20 cellular contexts compared by ENCODE assay signal in the genomic region with DNA sequence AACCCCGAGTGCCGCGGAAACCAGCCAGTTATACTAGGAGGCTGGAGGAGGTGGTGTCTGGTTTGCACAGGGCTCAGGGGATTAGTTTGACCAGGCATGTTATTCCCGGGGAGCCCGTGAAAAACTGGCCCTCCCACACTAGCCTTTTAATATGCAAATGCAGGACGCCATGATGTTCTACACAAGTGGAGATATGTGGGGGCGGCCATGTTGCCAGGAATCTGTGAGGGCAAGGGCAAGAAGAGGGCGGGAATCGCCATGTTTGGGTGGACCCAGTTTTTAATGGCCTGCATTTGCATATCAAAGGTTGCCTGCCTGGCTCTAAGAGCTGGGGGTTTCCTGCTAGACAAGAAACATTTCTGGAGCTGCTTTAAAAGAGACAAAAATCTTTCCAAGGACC.
DNase-seq lines count a peak whose midpoint lies in the region; TF ChIP-seq lines count a peak whose summit lies in the region.
"Had no signal": no experiment of that assay in that cellular context is flagged by ENCODE, and none has a peak within 500 bp of the region (broad histone marks: within the 10 kb centered on the region; RNA-seq: fewer than 3 reads in every experiment).

No MANE protein-coding gene starts in this region.

- no peak overlapping the region for H3K27ac ChIP-seq in testis
- H3K27ac ChIP-seq: BLaER1, RWPE1 had no signal

- 0 out of 2 replicates have a peak overlapping the region, but pooled peaks have one; percentile 17 for H3K4me3 ChIP-seq in iPS-18c (ENCODE audit: insufficient read depth, low read depth, low read length)
- no peak overlapping the region for H3K4me3 ChIP-seq in testis
- H3K4me3 ChIP-seq: BLaER1 had no signal

- DNase-seq in NCI-H748 (lab: John Stamatoyannopoulos, UW; ENCODE audit: unreplicated experiment), result peak; percentile 46
- no peak for DNase-seq in NCI-H748 treated with DMSO at 0.1 percent for 48 hours (lab: John Stamatoyannopoulos, UW)
- peak; percentile 0 for DNase-seq in UCSD-AML1 (lab: John Stamatoyannopoulos, UW; ENCODE audit: unreplicated experiment)
- DNase-seq in testis, result peak; percentile 32
- DNase-seq in HUDEP-2 (lab: John Stamatoyannopoulos, UW; ENCODE audit: unreplicated experiment in 76 of 76), result no peak
- no peak for DNase-seq in activated CD8-positive, alpha-beta memory T cell treated with anti-CD3 and anti-CD28 coated beads, Interleukin-2, amount 50 U/mL, for 48 hours
- no peak for DNase-seq in NCI-H187 treated with DMSO at 0.1 percent for 48 hours (lab: John Stamatoyannopoulos, UW)
- DNase-seq: CD8-positive, alpha-beta T cell; DMS79; GDM1; GOT3; HFFc6; MV-4-11; NCI-H1417 treated with DMSO at 0.1 percent for 48 hours; NCI-H2107; NCI-H446; NCI-H69 had no signal

- H3K4me1 ChIP-seq in testis, result no peaks in the 10 kb centered on the region
- H3K4me1 ChIP-seq: BLaER1 had no signal

- no peak for TF ChIP-seq POLR2A in testis (IDR thresholded peaks at IDR 0.05)

- WGBS in testis, 2 donors, result 68 to 69% methylated on average over 8 to 9 of the region's 9 CpGs

- no peaks in the 10 kb centered on the region for H3K27me3 ChIP-seq in testis
- H3K27me3 ChIP-seq: BLaER1 had no signal

- H3K9me3 ChIP-seq in iPS-18c (ENCODE audit: control insufficient read depth, insufficient read depth, low read length), result peaks cover 3% of the 10 kb centered on the region
- H3K9me3 ChIP-seq in testis, result no peaks in the 10 kb centered on the region
- H3K9me3 ChIP-seq: BLaER1 had no signal

- H3K36me3 ChIP-seq in testis (ENCODE audit: low read depth, missing control alignments), result no peaks in the 10 kb centered on the region
- H3K36me3 ChIP-seq: BLaER1 had no signal

- intact Hi-C loops in testis (cut with DNase I; ENCODE audit: low total_unique reads), result no loop called here

- TF ChIP-seq CTCF in testis (IDR thresholded peaks at IDR 0.05), result no peak

Comparison
In these comparisons a context has a peak if more than half of its experiments do, and no peak if none do; other contexts are left out.
1. DNase-seq: peak in NCI-H748 (single experiment), UCSD-AML1 (single experiment) and testis (single experiment); none in NCI-H748 treated with DMSO at 0.1 percent for 48 hours (single experiment), HUDEP-2 (0 of 76), activated CD8-positive, alpha-beta memory T cell treated with anti-CD3 and anti-CD28 coated beads, Interleukin-2, amount 50 U/mL, for 48 hours (single experiment) and NCI-H187 treated with DMSO at 0.1 percent for 48 hours (single experiment).